Comparison of ENCODE assay signal across 24 cellular contexts in the genomic region with DNA sequence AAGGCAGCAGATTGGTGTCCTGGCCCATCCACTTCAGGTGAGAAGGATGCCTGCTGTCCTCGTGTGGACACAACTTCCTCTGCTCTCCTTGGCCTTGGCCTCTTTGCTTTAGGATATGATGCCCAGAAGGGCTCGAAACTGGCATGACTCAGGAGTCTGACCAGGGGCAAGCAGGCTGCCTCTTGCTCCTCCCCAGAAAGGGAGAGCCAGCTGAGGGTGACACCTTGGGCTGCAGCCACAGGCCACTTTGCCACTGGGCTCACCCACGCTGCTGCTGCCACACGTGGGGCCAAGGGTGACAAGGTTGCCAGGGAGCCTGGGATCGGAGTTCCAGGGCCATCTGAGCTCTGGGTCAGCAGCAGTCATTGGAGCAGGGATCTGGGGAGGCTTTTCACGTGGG.
DNase-seq lines count a peak whose midpoint lies in the region; ATAC-seq and TF ChIP-seq lines count a peak whose summit lies in the region.
"Had no signal": no experiment of that assay in that cellular context is flagged by ENCODE, and none has a peak within 500 bp of the region (broad histone marks: within the 10 kb centered on the region; RNA-seq: fewer than 3 reads in every experiment).

No MANE protein-coding gene starts in this region.

- no peak for TF ChIP-seq POLR2A in heart left ventricle (IDR thresholded peaks at IDR 0.05)
- no peak for TF ChIP-seq POLR2A in stomach (IDR thresholded peaks at IDR 0.05)

- H3K4me3 ChIP-seq in heart left ventricle (no peak overlapping the region), stomach (no peak overlapping the region)
- H3K4me3 ChIP-seq: GM12878, MG63, PC-9, SJCRH30 had no signal

- H3K4me3 Mint-ChIP-seq in neural crest cell: no peak overlapping the region
- no peak overlapping the region for H3K4me3 Mint-ChIP-seq in CD4-positive, alpha-beta T cell
- H3K4me3 Mint-ChIP-seq: CD4-positive, alpha-beta memory T cell had no signal

- 58 to 82% (median 70%) methylated on average over 2 to 6 of the region's 6 CpGs for WGBS in heart left ventricle, 4 donors
- WGBS in stomach, 5 donors: 67 to 89% (median 87%) methylated on average over 3 to 6 of the region's 6 CpGs

- no peaks in the 10 kb centered on the region for H3K36me3 Mint-ChIP-seq in neural crest cell (ENCODE audit: low read depth)
- no peaks in the 10 kb centered on the region for H3K36me3 Mint-ChIP-seq in CD4-positive, alpha-beta T cell (ENCODE audit: low read depth)
- H3K36me3 Mint-ChIP-seq: CD4-positive, alpha-beta memory T cell had no signal

- no peaks in the 10 kb centered on the region for H3K9me3 Mint-ChIP-seq in neural crest cell
- H3K9me3 Mint-ChIP-seq in CD4-positive, alpha-beta T cell: no peaks in the 10 kb centered on the region
- H3K9me3 Mint-ChIP-seq: CD4-positive, alpha-beta memory T cell had no signal

- peak overlapping the region; percentile 50 for H3K27ac Mint-ChIP-seq in neural crest cell (ENCODE audit: unreplicated experiment)
- no peak overlapping the region for H3K27ac Mint-ChIP-seq in CD4-positive, alpha-beta T cell
- H3K27ac Mint-ChIP-seq: CD4-positive, alpha-beta memory T cell had no signal

- H3K4me1 ChIP-seq in heart left ventricle: peaks cover 0 to 81% (median 41%) of the 10 kb centered on the region in 12 donors
- peaks cover 37 to 71% (median 64%) of the 10 kb centered on the region in 4 donors for H3K4me1 ChIP-seq in stomach
- H3K4me1 ChIP-seq: SJCRH30 had no signal

- intact Hi-C loops in left ventricle myocardium superior (cut with micrococcal nuclease) (no loop called here), heart left ventricle (cut with DNase I) (no loop called here), stomach (cut with DNase I; ENCODE audit: low total_unique reads) (no loop called here)
- intact Hi-C loops in CD4-positive, alpha-beta T cell (cut with DNase I, micrococcal nuclease): no loop called here

- H3K9me3 ChIP-seq in heart left ventricle (no peaks in the 10 kb centered on the region), stomach (no peaks in the 10 kb centered on the region)
- H3K9me3 ChIP-seq in CD4-positive, alpha-beta T cell (ENCODE audit: control insufficient read depth, low read length): no peaks in the 10 kb centered on the region
- H3K9me3 ChIP-seq: MG63, SJCRH30 had no signal

- CTCF ChIA-PET in CD4-positive, alpha-beta T cell (lab: Charles Lee): no interaction called here

- no peak for TF ChIP-seq EP300 in stomach (IDR thresholded peaks at IDR 0.05)

- no peaks in the 10 kb centered on the region for H3K4me1 Mint-ChIP-seq in neural crest cell
- H3K4me1 Mint-ChIP-seq in CD4-positive, alpha-beta T cell (ENCODE audit: low read depth): no peaks in the 10 kb centered on the region
- H3K4me1 Mint-ChIP-seq: CD4-positive, alpha-beta memory T cell had no signal

- no peaks in the 10 kb centered on the region for H3K27me3 ChIP-seq in heart left ventricle
- no peaks in the 10 kb centered on the region for H3K27me3 ChIP-seq in stomach
- no peaks in the 10 kb centered on the region for H3K27me3 ChIP-seq in CD4-positive, alpha-beta T cell (ENCODE audit: control insufficient read depth, insufficient read depth, low read length)
- H3K27me3 ChIP-seq: MG63, SJCRH30 had no signal

- ATAC-seq in left ventricle myocardium superior (no peak), heart left ventricle (no peak)
- no peak for ATAC-seq in CD4-positive, alpha-beta T cell (ENCODE audit: poor library complexity)
- ATAC-seq: GM12878, Right ventricle myocardium inferior had no signal

- peaks cover 0 to 12% (median 0%) of the 10 kb centered on the region in 9 donors for H3K36me3 ChIP-seq in heart left ventricle
- H3K36me3 ChIP-seq in stomach: no peaks in the 10 kb centered on the region
- H3K36me3 ChIP-seq: MG63, SJCRH30 had no signal

- DNase-seq in left ventricle myocardium superior (peak; percentile 36), heart left ventricle (no peak), neural crest cell (ENCODE audit: low read depth, low spot score) (no peak), stomach (no peak), NCI-H82 treated with DMSO at 0.1 percent for 48 hours (lab: John Stamatoyannopoulos, UW; ENCODE audit: unreplicated experiment) (no peak), SW480 (ENCODE audit: low spot score) (no peak), NCI-H2107 (lab: John Stamatoyannopoulos, UW) (no peak)
- DNase-seq in CD4-positive, alpha-beta T cell: no peak
- DNase-seq: 8988T; CD4-positive, alpha-beta memory T cell; COR-L47; HCEC 1CT; KBM-7; MG63; NCI-H1105 treated with DMSO at 0.1 percent for 48 hours; NCI-H146; NCI-H1930; NCI-H446 treated with DMSO at 0.1 percent for 48 hours; NCI-H526; NCI-H82; PC-9; SJCRH30 had no signal

- POLR2A ChIA-PET in CD4-positive, alpha-beta T cell (lab: Charles Lee): no interaction called here

- no peak for TF ChIP-seq CTCF in heart left ventricle (IDR thresholded peaks at IDR 0.05)
- TF ChIP-seq CTCF in neural crest cell (conservative IDR thresholded peaks at IDR 0.05): no peak
- no peak for TF ChIP-seq CTCF in stomach (IDR thresholded peaks at IDR 0.05)
- no peak for TF ChIP-seq CTCF in CD4-positive, alpha-beta T cell (IDR thresholded peaks at IDR 0.05)

- no peaks in the 10 kb centered on the region for H3K27me3 Mint-ChIP-seq in neural crest cell (ENCODE audit: low read depth)
- H3K27me3 Mint-ChIP-seq in CD4-positive, alpha-beta T cell: peaks cover 4% of the 10 kb centered on the region

- peak overlapping the region in 3 of 12 donors; percentile 20 to 58 (median 28) for H3K27ac ChIP-seq in heart left ventricle
- H3K27ac ChIP-seq in stomach: peak overlapping the region in 4 of 5 donors; percentile 80 to 88 (median 86)
- H3K27ac ChIP-seq in CD4-positive, alpha-beta T cell (ENCODE audit: low read depth, low read length): no peak overlapping the region
- H3K27ac ChIP-seq: PC-9, SJCRH30 had no signal
